Comparison of ENCODE assay signal across 2 cellular contexts in the genomic region with DNA sequence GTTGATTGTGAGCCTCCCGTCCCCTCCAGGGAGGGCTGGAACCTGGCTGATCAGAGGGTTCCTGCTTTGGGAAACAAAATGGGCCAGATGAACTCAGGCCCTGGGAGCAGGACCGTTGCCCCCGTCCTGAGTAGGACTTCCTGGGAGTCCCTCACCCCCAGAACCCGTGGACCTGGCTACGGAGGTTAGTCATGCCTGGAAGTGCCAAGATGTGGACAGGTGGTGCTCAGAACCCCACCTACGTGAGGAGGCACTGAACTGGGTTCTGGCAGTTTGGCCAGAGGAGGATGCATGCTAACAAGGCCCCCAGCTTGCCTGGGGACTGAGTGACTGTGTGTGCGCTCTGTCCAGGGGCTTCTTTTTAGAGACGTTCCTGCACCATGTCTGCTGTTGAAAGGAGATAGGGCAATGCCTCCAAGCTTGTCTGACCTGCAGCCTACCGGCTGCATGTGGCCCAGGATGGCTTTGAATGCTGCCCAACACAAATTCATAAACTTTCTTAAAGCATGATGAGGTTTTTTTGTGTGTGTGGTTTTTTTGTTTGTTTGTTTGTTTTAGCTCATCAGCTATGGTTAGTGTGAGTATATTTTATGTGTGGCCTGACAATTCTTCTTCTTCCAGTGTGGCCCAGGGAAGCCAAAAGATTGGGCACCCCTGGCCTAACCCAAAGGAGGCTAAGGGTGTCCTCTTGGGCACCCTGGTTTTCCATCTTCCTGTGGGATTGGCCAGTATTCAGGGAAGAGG.
TF ChIP-seq lines count a peak whose summit lies in the region.

No MANE protein-coding gene starts in this region.

TF ChIP-seq in A549, 52 proteins besides CTCF, POLR2A, EP300 and RAD21:
- TF ChIP-seq, protein P1, sequence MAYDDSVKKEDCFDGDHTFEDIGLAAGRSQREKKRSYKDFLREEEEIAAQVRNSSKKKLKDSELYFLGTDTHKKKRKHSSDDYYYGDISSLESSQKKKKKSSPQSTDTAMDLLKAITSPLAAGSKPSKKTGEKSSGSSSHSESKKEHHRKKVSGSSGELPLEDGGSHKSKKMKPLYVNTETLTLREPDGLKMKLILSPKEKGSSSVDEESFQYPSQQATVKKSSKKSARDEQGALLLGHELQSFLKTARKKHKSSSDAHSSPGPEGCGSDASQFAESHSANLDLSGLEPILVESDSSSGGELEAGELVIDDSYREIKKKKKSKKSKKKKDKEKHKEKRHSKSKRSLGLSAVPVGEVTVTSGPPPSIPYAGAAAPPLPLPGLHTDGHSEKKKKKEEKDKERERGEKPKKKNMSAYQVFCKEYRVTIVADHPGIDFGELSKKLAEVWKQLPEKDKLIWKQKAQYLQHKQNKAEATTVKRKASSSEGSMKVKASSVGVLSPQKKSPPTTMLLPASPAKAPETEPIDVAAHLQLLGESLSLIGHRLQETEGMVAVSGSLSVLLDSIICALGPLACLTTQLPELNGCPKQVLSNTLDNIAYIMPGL (CRISPR knock-in tag; IDR thresholded peaks at IDR 0.05; ENCODE audit: borderline replicate concordance) = no peak
- TF ChIP-seq GATA3 (IDR thresholded peaks at IDR 0.05; ENCODE audit: borderline replicate concordance) (no peak), KDM1A (IDR thresholded peaks at IDR 0.05; ENCODE audit: low read depth) (no peak), ZC3H11A (IDR thresholded peaks at IDR 0.05) (no peak), CBX8 (IDR thresholded peaks at IDR 0.05) (no peak), NFE2L2 (conservative IDR thresholded peaks at IDR 0.05; ENCODE audit: low read length) (no peak), ZFP36 (IDR thresholded peaks at IDR 0.05; ENCODE audit: borderline replicate concordance, partially characterized antibody) (no peak), POLR2AphosphoS2 (conservative IDR thresholded peaks at IDR 0.05; ENCODE audit: low read length) (no peak), HOXB13 (CRISPR knock-in tag; IDR thresholded peaks at IDR 0.05; ENCODE audit: low read depth) (no peak), SREBF2 (IDR thresholded peaks at IDR 0.05) (no peak), CEBPB (IDR thresholded peaks at IDR 0.05) (no peak), NPAS2 (CRISPR knock-in tag; IDR thresholded peaks at IDR 0.05; ENCODE audit: borderline replicate concordance) (no peak), HEYL (CRISPR knock-in tag; IDR thresholded peaks at IDR 0.05) (no peak), ZSCAN20 (CRISPR knock-in tag; IDR thresholded peaks at IDR 0.05) (no peak), TFCP2L1 (CRISPR knock-in tag; IDR thresholded peaks at IDR 0.05) (no peak), HOXA7 (CRISPR knock-in tag; IDR thresholded peaks at IDR 0.05) (no peak)
- TF ChIP-seq, protein P2, sequence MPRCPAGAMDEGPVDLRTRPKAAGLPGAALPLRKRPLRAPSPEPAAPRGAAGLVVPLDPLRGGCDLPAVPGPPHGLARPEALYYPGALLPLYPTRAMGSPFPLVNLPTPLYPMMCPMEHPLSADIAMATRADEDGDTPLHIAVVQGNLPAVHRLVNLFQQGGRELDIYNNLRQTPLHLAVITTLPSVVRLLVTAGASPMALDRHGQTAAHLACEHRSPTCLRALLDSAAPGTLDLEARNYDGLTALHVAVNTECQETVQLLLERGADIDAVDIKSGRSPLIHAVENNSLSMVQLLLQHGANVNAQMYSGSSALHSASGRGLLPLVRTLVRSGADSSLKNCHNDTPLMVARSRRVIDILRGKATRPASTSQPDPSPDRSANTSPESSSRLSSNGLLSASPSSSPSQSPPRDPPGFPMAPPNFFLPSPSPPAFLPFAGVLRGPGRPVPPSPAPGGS (IDR thresholded peaks at IDR 0.05) = no peak
- TF ChIP-seq, protein P3, sequence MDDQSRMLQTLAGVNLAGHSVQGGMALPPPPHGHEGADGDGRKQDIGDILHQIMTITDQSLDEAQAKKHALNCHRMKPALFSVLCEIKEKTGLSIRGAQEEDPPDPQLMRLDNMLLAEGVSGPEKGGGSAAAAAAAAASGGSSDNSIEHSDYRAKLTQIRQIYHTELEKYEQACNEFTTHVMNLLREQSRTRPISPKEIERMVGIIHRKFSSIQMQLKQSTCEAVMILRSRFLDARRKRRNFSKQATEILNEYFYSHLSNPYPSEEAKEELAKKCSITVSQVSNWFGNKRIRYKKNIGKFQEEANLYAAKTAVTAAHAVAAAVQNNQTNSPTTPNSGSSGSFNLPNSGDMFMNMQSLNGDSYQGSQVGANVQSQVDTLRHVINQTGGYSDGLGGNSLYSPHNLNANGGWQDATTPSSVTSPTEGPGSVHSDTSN (IDR thresholded peaks at IDR 0.05) = no peak
- TF ChIP-seq, protein P4, sequence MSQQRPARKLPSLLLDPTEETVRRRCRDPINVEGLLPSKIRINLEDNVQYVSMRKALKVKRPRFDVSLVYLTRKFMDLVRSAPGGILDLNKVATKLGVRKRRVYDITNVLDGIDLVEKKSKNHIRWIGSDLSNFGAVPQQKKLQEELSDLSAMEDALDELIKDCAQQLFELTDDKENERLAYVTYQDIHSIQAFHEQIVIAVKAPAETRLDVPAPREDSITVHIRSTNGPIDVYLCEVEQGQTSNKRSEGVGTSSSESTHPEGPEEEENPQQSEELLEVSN (IDR thresholded peaks at IDR 0.05; ENCODE audit: borderline replicate concordance, low read depth) = no peak

TF ChIP-seq in H1, 55 proteins besides CTCF, POLR2A, EP300 and RAD21:
- TF ChIP-seq SP1 (IDR thresholded peaks at IDR 0.05; ENCODE audit: low read depth, low read length) (no peak), MAFK (IDR thresholded peaks at IDR 0.05; ENCODE audit: low read depth, low read length) (no peak), JUN (IDR thresholded peaks at IDR 0.05; ENCODE audit: low read depth, low read length) (no peak), NANOG (IDR thresholded peaks at IDR 0.05; ENCODE audit: insufficient read depth, low read depth, low read length, poor library complexity, severe bottlenecking) (no peak), CEBPB (IDR thresholded peaks at IDR 0.05; ENCODE audit: low read depth, low read length) (no peak), CHD2 (IDR thresholded peaks at IDR 0.05; ENCODE audit: low read length) (no peak), RNF2 (IDR thresholded peaks at IDR 0.05; ENCODE audit: borderline replicate concordance, low read depth, low read length, missing control alignments, poor library complexity, severe bottlenecking) (no peak), POLR2AphosphoS5 (IDR thresholded peaks at IDR 0.05; ENCODE audit: low read depth, low read length) (no peak), SRF (IDR thresholded peaks at IDR 0.05; ENCODE audit: low read depth, low read length) (no peak), POU5F1 (IDR thresholded peaks at IDR 0.05; ENCODE audit: low read depth, low read length) (no peak), JUND (IDR thresholded peaks at IDR 0.05; ENCODE audit: low read length) (no peak), KDM5A (IDR thresholded peaks at IDR 0.05; ENCODE audit: low read length) (no peak), SP4 (IDR thresholded peaks at IDR 0.05; ENCODE audit: low read length) (no peak), BCL11A (IDR thresholded peaks at IDR 0.05; ENCODE audit: low read depth in 2 of 2, low read length in 2 of 2) (no peak), BACH1 (IDR thresholded peaks at IDR 0.05; ENCODE audit: low read length) (no peak), FOSL1 (IDR thresholded peaks at IDR 0.05; ENCODE audit: insufficient read depth, low read depth, low read length) (no peak), CHD1 (IDR thresholded peaks at IDR 0.05; ENCODE audit: low read depth, low read length) (no peak)
